Comparison of ENCODE assay signal across 8 cellular contexts in genomic region chr20:43590392-43591303, GRCh38. TPM values are rescaled to one million over a fixed set of nuclear protein-coding genes. Genes with fewer than 3 reads are reported as not detected.
DNase-seq lines count a peak whose midpoint lies in the region; ATAC-seq and TF ChIP-seq lines count a peak whose summit lies in the region.

Gene IFT52 (plus strand): TSS chr20:43590937. CDS start chr20:43594699, 3,762 bp downstream.

- intact Hi-C loops in colonic mucosa (cut with DNase I): no loop called here

- peak; percentile 99 for ATAC-seq in HG03442 (IDR thresholded peaks at IDR 0.05; ENCODE audit: unreplicated experiment)

- peak within 1 kb of the TSS; percentile 95 for H3K4me3 ChIP-seq in colonic mucosa

- H3K27me3 ChIP-seq in colonic mucosa (no peaks in the 10 kb centered on the region), layer of hippocampus (ENCODE audit: control insufficient read depth, insufficient read depth, low read length) (no peaks in the 10 kb centered on the region)

- DNase-seq in Ammon's horn (ENCODE audit: low spot score): peak; percentile 98
- peak; percentile 92 for DNase-seq in GM19238 (ENCODE audit: insufficient read length, low spot score)
- DNase-seq in NCI-H524 treated with DMSO at 0.1 percent for 48 hours (lab: John Stamatoyannopoulos, UW): peak; percentile 83
- peak; percentile 92 for DNase-seq in activated CD4-positive, alpha-beta T cell treated with anti-CD3 and anti-CD28 coated beads for 48 hours
- peak; percentile 96 for DNase-seq in colonic mucosa
- DNase-seq in stimulated activated CD4-positive, alpha-beta T cell treated with anti-CD3 and anti-CD28 coated beads, Interleukin-1b, Interleukin-23, amount 100 ng/mL, for 4 hours (ENCODE audit: low read depth in 2 of 2): peak; percentile 73 to 79

- H3K27ac ChIP-seq in colonic mucosa (peak within 1 kb of the TSS; percentile 65), layer of hippocampus (ENCODE audit: low read depth, low read length) (peak within 1 kb of the TSS; percentile 93)

- H3K9ac ChIP-seq in colonic mucosa (ENCODE audit: low read depth in 2 of 2, low read length in 2 of 2): peak within 1 kb of the TSS; percentile 72 to 81

- H3K36me3 ChIP-seq in colonic mucosa: no peaks in the 10 kb centered on the region

- H3K4me1 ChIP-seq in colonic mucosa: peaks cover 3% of the 10 kb centered on the region

- no peak for TF ChIP-seq CTCF in colonic mucosa (IDR thresholded peaks at IDR 0.05)

- no peaks in the 10 kb centered on the region for H3K9me3 ChIP-seq in colonic mucosa

RNA-seq across cellular contexts. Expression of gene IFT52, which starts in this region (rescaled TPM):
- total RNA-seq in colonic mucosa: 10 to 100 TPM; 12.6 to 19.2 TPM

Comparison
In these comparisons a context has a peak if more than half of its experiments do, and no peak if none do; other contexts are left out.
1. Peak in every context shown above with its lines: DNase-seq, ATAC-seq, H3K4me3 ChIP-seq and H3K27ac ChIP-seq.